Comparison of ENCODE assay signal across 10 cellular contexts in the genomic region with DNA sequence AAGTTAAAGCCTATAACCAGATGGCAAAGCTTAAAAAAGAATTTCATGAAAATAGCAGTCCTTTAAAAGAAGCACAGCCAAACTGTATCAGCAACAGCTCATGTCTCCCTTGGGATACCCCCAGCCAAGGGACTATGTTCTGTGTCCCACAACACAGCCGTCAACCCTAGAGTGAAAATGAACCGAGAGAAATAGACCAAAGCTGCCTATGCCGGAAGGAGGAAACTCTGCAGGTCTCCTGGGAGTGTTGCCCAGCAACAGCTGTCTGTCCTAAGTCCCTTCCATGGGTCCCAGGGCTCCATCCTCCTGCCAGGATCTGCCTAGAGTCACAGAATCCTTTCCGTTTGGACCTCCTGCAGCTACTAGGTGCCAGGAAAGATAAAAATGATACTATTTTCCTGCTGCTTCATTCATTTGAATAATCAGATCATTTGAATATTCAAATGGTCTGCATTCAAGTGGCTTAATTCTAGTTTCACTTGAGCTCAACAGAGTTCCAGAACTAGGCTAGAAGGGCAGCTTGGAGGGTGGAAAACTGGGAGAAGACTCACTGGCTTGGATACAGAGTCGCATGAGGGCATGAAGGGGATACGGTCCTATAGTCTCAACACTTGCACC. TPM values are rescaled to one million over a fixed set of nuclear protein-coding genes. Genes with fewer than 3 reads are reported as not detected.
A peak's percentile ranks its signal among the peaks of the same experiment; 100 is the strongest.
DNase-seq lines count a peak whose midpoint lies in the region; ATAC-seq and TF ChIP-seq lines count a peak whose summit lies in the region.
"Had no signal": no experiment of that assay in that cellular context is flagged by ENCODE, and none has a peak within 500 bp of the region (broad histone marks: within the 10 kb centered on the region; RNA-seq: fewer than 3 reads in every experiment).

No MANE protein-coding gene starts in this region.

- no peak for TF ChIP-seq CTCF in natural killer cell (IDR thresholded peaks at IDR 0.05)
- no peak for TF ChIP-seq CTCF in coronary artery (IDR thresholded peaks at IDR 0.05)
- no peak for TF ChIP-seq CTCF in hepatocyte (IDR thresholded peaks at IDR 0.05; ENCODE audit: poor library complexity)

- peak overlapping the region in 1 of 2 donors; percentile 2 for H3K27ac ChIP-seq in coronary artery
- H3K27ac ChIP-seq in hepatocyte, result no peak overlapping the region

- H3K4me1 ChIP-seq in hepatocyte (ENCODE audit: insufficient read depth), result no peaks in the 10 kb centered on the region

- no peaks in the 10 kb centered on the region for H3K27me3 Mint-ChIP-seq in natural killer cell (ENCODE audit: low read depth in 2 of 2)

- peaks cover 44% of the 10 kb centered on the region for H3K36me3 Mint-ChIP-seq in natural killer cell

- H4K20me1 ChIP-seq in hepatocyte (ENCODE audit: insufficient read depth, poor library complexity, severe bottlenecking), result no peaks in the 10 kb centered on the region

- no peak overlapping the region for H3K4me3 ChIP-seq in coronary artery
- H3K4me3 ChIP-seq in hepatocyte, result no peak overlapping the region
- H3K4me3 ChIP-seq: pancreas, transverse colon had no signal

- no peak overlapping the region for H3K4me2 ChIP-seq in hepatocyte

- no peaks in the 10 kb centered on the region for H3K9me2 ChIP-seq in hepatocyte (replicated peaks; ENCODE audit: insufficient read depth)

- no peak overlapping the region for H2AFZ ChIP-seq in hepatocyte

- H3K4me3 Mint-ChIP-seq in natural killer cell, result no peak overlapping the region

- H3K4me1 Mint-ChIP-seq in natural killer cell, result peaks cover 48 to 50% of the 10 kb centered on the region in 2 donors

- H3K79me2 ChIP-seq in hepatocyte, result no peaks in the 10 kb centered on the region

- no peaks in the 10 kb centered on the region for H3K9me3 Mint-ChIP-seq in natural killer cell

- no peaks in the 10 kb centered on the region for H3K9me3 ChIP-seq in hepatocyte (ENCODE audit: low read depth)
- H3K9me3 ChIP-seq: pancreas, transverse colon had no signal

- H3K27me3 ChIP-seq in hepatocyte, result no peaks in the 10 kb centered on the region
- H3K27me3 ChIP-seq: pancreas, transverse colon had no signal

- ATAC-seq in GM18873 (IDR thresholded peaks at IDR 0.05; ENCODE audit: low FRiP score, unreplicated experiment) (peak; percentile 76), HG02571 (IDR thresholded peaks at IDR 0.05; ENCODE audit: unreplicated experiment) (peak; percentile 78), natural killer cell (no peak)

- peak overlapping the region; percentile 81 to 93 for H3K27ac Mint-ChIP-seq in natural killer cell

- DNase-seq in NCI-H526 (lab: John Stamatoyannopoulos, UW) (peak; percentile 94), natural killer cell (no peak), coronary artery (ENCODE audit: low spot score) (no peak), hepatocyte (ENCODE audit: low spot score) (no peak), ureter (ENCODE audit: low spot score) (no peak)
- DNase-seq: pancreas, T1000, transverse colon had no signal

- H3K36me3 ChIP-seq in hepatocyte (replicated peaks; ENCODE audit: insufficient read depth, low read depth), result no peaks in the 10 kb centered on the region
- H3K36me3 ChIP-seq: pancreas had no signal

- intact Hi-C loops in natural killer cell (cut with micrococcal nuclease), result no loop called here

- WGBS in hepatocyte (ENCODE audit: low lambda C conversion rate, missing lambda C conversion rate), result 85% methylated on average over 6 of the region's 6 CpGs

RNA-seq across cellular contexts. Expression of gene TRANK1, which starts 53.1 kb away (rescaled TPM):
- total RNA-seq in natural killer cell (100 to 1,000 TPM; 105 to 158 (median 139) TPM), hepatocyte (16.7 and 19.9 TPM in 2 replicates), ureter (29.2 TPM)
- polyA plus RNA-seq in hepatocyte, result 8.5 and 9.4 TPM in 2 replicates

Comparison
In these comparisons a context has a peak if more than half of its experiments do, and no peak if none do; other contexts are left out.
1. ATAC-seq: peak in GM18873 (single experiment) and HG02571 (single experiment); none in natural killer cell (0 of 3).
2. DNase-seq: peak in NCI-H526 (2 of 2); none in natural killer cell (single experiment), coronary artery (single experiment), hepatocyte (single experiment) and ureter (single experiment).